ENCODE assay signal across 19 cellular contexts in the genomic region with DNA sequence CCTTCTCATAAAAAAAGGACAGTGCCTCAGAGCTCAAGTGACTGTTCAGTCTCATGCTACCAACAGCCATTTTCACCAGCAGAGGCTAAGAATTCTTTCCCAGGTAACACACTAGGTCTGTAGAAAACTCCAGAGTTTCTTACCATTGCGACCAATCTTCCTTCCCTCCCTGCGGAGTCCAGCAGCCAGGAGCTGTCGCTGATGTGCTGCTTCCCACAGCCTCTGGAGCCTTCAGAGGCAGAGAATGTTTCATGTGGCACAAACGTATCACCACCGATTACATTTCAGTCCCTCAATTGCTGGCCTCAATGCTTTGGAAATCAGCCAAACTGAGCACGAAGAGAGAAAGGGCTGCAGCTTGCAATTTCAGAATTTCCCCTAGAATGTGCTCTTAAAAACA.
DNase-seq lines count a peak whose midpoint lies in the region; ATAC-seq and TF ChIP-seq lines count a peak whose summit lies in the region.
"Had no signal": no experiment of that assay in that cellular context is flagged by ENCODE, and none has a peak within 500 bp of the region (broad histone marks: within the 10 kb centered on the region; RNA-seq: fewer than 3 reads in every experiment).

No MANE protein-coding gene starts in this region.

- no CpG with 5 or more reads among the region's 6 CpGs for WGBS in neuronal stem cell (ENCODE audit: extremely low coverage in 2 of 2, insufficient read length in 2 of 2, insufficient replicate concordance in 1 of 2), 2 donors
- WGBS in lower leg skin, 2 donors, result 39 to 41% methylated on average over 6 of the region's 6 CpGs

- ATAC-seq in GM18870 (IDR thresholded peaks at IDR 0.05; ENCODE audit: unreplicated experiment), result no peak
- ATAC-seq: stimulated activated naive CD8-positive, alpha-beta T cell treated with anti-CD3 and anti-CD28 coated beads, Interleukin-15, amount 100 ng/mL, for 72 hours had no signal

- H2AFZ ChIP-seq in neuronal stem cell (ENCODE audit: low read length), result peak overlapping the region; percentile 46

- H3K14ac ChIP-seq in neuronal stem cell (ENCODE audit: low read length), result no peak overlapping the region

- H3K23ac ChIP-seq in neuronal stem cell (ENCODE audit: low read depth, low read length, poor library complexity), result no peak overlapping the region

- no peak overlapping the region for H3K4me2 ChIP-seq in neuronal stem cell (ENCODE audit: insufficient read depth, low read length, poor library complexity, severe bottlenecking)

- no peak overlapping the region for H3K4ac ChIP-seq in neuronal stem cell (ENCODE audit: low read length)

- H3K4me3 ChIP-seq in dorsolateral prefrontal cortex (peak overlapping the region in 53 of 59 donors; percentile 0 to 53 (median 30)), neuronal stem cell (ENCODE audit: low read length in 2 of 2) (no peak overlapping the region), lower leg skin (ENCODE audit: low read depth, poor library complexity, severe bottlenecking) (no peak overlapping the region)
- H3K4me3 ChIP-seq: SJSA1 had no signal

- no peaks in the 10 kb centered on the region for H3K36me3 ChIP-seq in neuronal stem cell (replicated peaks in 1 of 2; ENCODE audit: control insufficient read depth in 2 of 2, insufficient read depth in 2 of 2, low read length in 2 of 2)
- H3K36me3 ChIP-seq: SJSA1 had no signal

- peaks cover 0 to 4% (median 0%) of the 10 kb centered on the region in 45 donors for H3K27me3 ChIP-seq in dorsolateral prefrontal cortex
- H3K27me3 ChIP-seq in neuronal stem cell (ENCODE audit: control insufficient read depth in 3 of 3, insufficient read depth in 3 of 3, low read depth in 1 of 3, low read length in 3 of 3), result no peaks in the 10 kb centered on the region

- intact Hi-C loops in dorsolateral prefrontal cortex (cut with DNase I), result no loop called here
- intact Hi-C loops in lower leg skin (cut with DNase I; ENCODE audit: low total_unique reads), result no loop called here

- peaks cover 0 to 20% of the 10 kb centered on the region in 2 donors for H3K4me1 ChIP-seq in neuronal stem cell (ENCODE audit: control insufficient read depth in 2 of 2, insufficient read depth in 1 of 2, low read depth in 1 of 2, low read length in 2 of 2)
- H3K4me1 ChIP-seq: SJSA1 had no signal

- H4K8ac ChIP-seq in neuronal stem cell (ENCODE audit: low read depth, low read length), result no peak overlapping the region

- H3K18ac ChIP-seq in neuronal stem cell (ENCODE audit: low read length), result peak overlapping the region; percentile 39

- no peak for TF ChIP-seq CTCF in dorsolateral prefrontal cortex (IDR thresholded peaks at IDR 0.05 in 54 of 56, conservative IDR thresholded peaks at IDR 0.05 in 2 of 56; ENCODE audit: low read depth in 1 of 56, partially characterized antibody in 56 of 56)
- TF ChIP-seq CTCF in lower leg skin (IDR thresholded peaks at IDR 0.05), result no peak

- H3K9ac ChIP-seq in neuronal stem cell (ENCODE audit: low read depth, low read length, poor library complexity), result no peak overlapping the region

- H2BK5ac ChIP-seq in neuronal stem cell (ENCODE audit: low read length), result no peak overlapping the region

- DNase-seq in NCI-H1105 (lab: John Stamatoyannopoulos, UW), result peak; percentile 49
- peak; percentile 74 for DNase-seq in NCI-H2227 (lab: John Stamatoyannopoulos, UW; ENCODE audit: unreplicated experiment)
- DNase-seq in dorsolateral prefrontal cortex, result peak in 1 of 10 donors; percentile 56
- no peak for DNase-seq in neuronal stem cell (ENCODE audit: low spot score)
- DNase-seq in GDM1 (lab: John Stamatoyannopoulos, UW), result no peak
- no peak for DNase-seq in lower leg skin (ENCODE audit: low spot score in 2 of 2)
- no peak for DNase-seq in DMS53 treated with DMSO at 0.1 percent for 48 hours (lab: John Stamatoyannopoulos, UW; ENCODE audit: unreplicated experiment)
- DNase-seq: activated CD4-positive, alpha-beta T cell treated with anti-CD3 and anti-CD28 coated beads for 1 hour; activated naive CD8-positive, alpha-beta T cell treated with anti-CD3 and anti-CD28 coated beads, Interleukin-2, amount 10 ng/mL, durations not matched to agents 7 days and 5 days; cortex of kidney; kidney glomerular epithelial cell; mesenchymal stem cell; NCI-H187 treated with DMSO at 0.1 percent for 48 hours; NCI-H82; stimulated activated CD4-positive, alpha-beta T cell treated with anti-CD3 and anti-CD28 coated beads, Interleukin-2, amount 100 ng/mL, for 48 hours; stimulated activated naive CD8-positive, alpha-beta T cell treated with anti-CD3 and anti-CD28 coated beads, Interleukin-15, amount 100 ng/mL, for 72 hours; T-helper 9 cell had no signal

- no peaks in the 10 kb centered on the region for H3K9me3 ChIP-seq in neuronal stem cell (replicated peaks in 1 of 2; ENCODE audit: control insufficient read depth in 2 of 2, insufficient read depth in 1 of 2, low read depth in 1 of 2, low read length in 2 of 2)
- H3K9me3 ChIP-seq: SJSA1 had no signal

- no peak overlapping the region for H2BK12ac ChIP-seq in neuronal stem cell (ENCODE audit: low read length)

- H2BK15ac ChIP-seq in neuronal stem cell (ENCODE audit: low read length), result no peak overlapping the region

- H2AK5ac ChIP-seq in neuronal stem cell (ENCODE audit: low read depth, low read length), result no peak overlapping the region

- no peaks in the 10 kb centered on the region for H3K79me1 ChIP-seq in neuronal stem cell (ENCODE audit: low read depth, low read length)

- H3K27ac ChIP-seq in dorsolateral prefrontal cortex (peak overlapping the region in 13 of 59 donors; percentile 10 to 81 (median 36)), neuronal stem cell (replicated peaks; ENCODE audit: low read length) (no peak overlapping the region)
- H3K27ac ChIP-seq: SJSA1 had no signal

- H4K91ac ChIP-seq in neuronal stem cell (ENCODE audit: low read depth, low read length, poor library complexity), result no peak overlapping the region

- no peak overlapping the region for H2BK120ac ChIP-seq in neuronal stem cell (ENCODE audit: low read depth, low read length)

- TF ChIP-seq POLR2A in lower leg skin (IDR thresholded peaks at IDR 0.05), result no peak

Comparison
In these comparisons a context has a peak if more than half of its experiments do, and no peak if none do; other contexts are left out.
1. DNase-seq: peak in NCI-H1105 (single experiment) and NCI-H2227 (single experiment); none in neuronal stem cell (single experiment), GDM1 (single experiment), lower leg skin (0 of 2) and DMS53 treated with DMSO at 0.1 percent for 48 hours (single experiment).
2. H3K4me3 ChIP-seq: peak in dorsolateral prefrontal cortex (53 of 59); none in neuronal stem cell (0 of 2) and lower leg skin (single experiment).